20 cellular contexts compared by ENCODE assay signal in genomic region chr7:139591550-139592195, GRCh38.
DNase-seq lines count a peak whose midpoint lies in the region; ATAC-seq, FAIRE-seq and TF ChIP-seq lines count a peak whose summit lies in the region.
"Had no signal": no experiment of that assay in that cellular context is flagged by ENCODE, and none has a peak within 500 bp of the region (broad histone marks: within the 10 kb centered on the region; RNA-seq: fewer than 3 reads in every experiment).

No MANE protein-coding gene starts in this region.

- H2AFZ ChIP-seq in K562 (ENCODE audit: low read depth, low read length) (no peak overlapping the region), PC-9 (no peak overlapping the region), GM23338 (no peak overlapping the region)
- H2AFZ ChIP-seq: GM23248 had no signal

- H3K4me1 Mint-ChIP-seq in GM23338: no peaks in the 10 kb centered on the region

- intact Hi-C loops in cardiac septum (cut with DNase I) (no loop called here), K562 (cut with micrococcal nuclease) (no loop called here), PC-9 (cut with micrococcal nuclease; ENCODE audit: unreplicated experiment) (no loop called here)

- H3K9me2 ChIP-seq in PC-9 (ENCODE audit: insufficient read depth) (no peaks in the 10 kb centered on the region), GM23338 (ENCODE audit: insufficient read depth) (no peaks in the 10 kb centered on the region)

- BruUV-seq in K562 (replicated peaks; lab: Mats Ljungman, UMichigan) (no TSS peak), PC-9 (replicated peaks; lab: Mats Ljungman, UMichigan) (no TSS peak)

- no peaks in the 10 kb centered on the region for H3K9me1 ChIP-seq in K562 (ENCODE audit: control insufficient read depth, insufficient read depth, low read length)

- H3K27me3 ChIP-seq in right atrium auricular region: no peaks in the 10 kb centered on the region
- H3K27me3 ChIP-seq in K562 (ENCODE audit: control insufficient read depth in 2 of 2, insufficient read depth in 2 of 2, low read length in 2 of 2): no peaks in the 10 kb centered on the region
- H3K27me3 ChIP-seq in PC-9 (ENCODE audit: insufficient read depth, low read depth): no peaks in the 10 kb centered on the region
- no peaks in the 10 kb centered on the region for H3K27me3 ChIP-seq in GM23338 (ENCODE audit: insufficient read depth)

- TF ChIP-seq POLR2A in K562 (conservative IDR thresholded peaks at IDR 0.05): no peak

- no peaks in the 10 kb centered on the region for H3F3A ChIP-seq in PC-9 (ENCODE audit: insufficient read depth, low read depth)
- no peaks in the 10 kb centered on the region for H3F3A ChIP-seq in GM23338 (replicated peaks; ENCODE audit: low read depth)

- H3K27ac ChIP-seq in right atrium auricular region (no peak overlapping the region), K562 (ENCODE audit: extremely low read depth, low read depth, low read length) (no peak overlapping the region), PC-9 (no peak overlapping the region), substantia nigra (ENCODE audit: low read depth, low read length, poor library complexity, severe bottlenecking) (no peak overlapping the region), GM23338 (ENCODE audit: low read depth) (no peak overlapping the region)
- H3K27ac ChIP-seq: GM23248 had no signal

- no peak for TF ChIP-seq EP300 in K562 (IDR thresholded peaks at IDR 0.05; ENCODE audit: low read length)

- no peaks in the 10 kb centered on the region for H3K9me3 ChIP-seq in right atrium auricular region
- no peaks in the 10 kb centered on the region for H3K9me3 ChIP-seq in K562 (replicated peaks; ENCODE audit: control insufficient read depth, insufficient read depth, low read depth, low read length)
- no peaks in the 10 kb centered on the region for H3K9me3 ChIP-seq in PC-9 (ENCODE audit: insufficient read depth, low read depth)

- no peak overlapping the region for H3K4me3 Mint-ChIP-seq in GM23338
- H3K4me3 Mint-ChIP-seq: CD14-positive monocyte had no signal

- H3K27ac Mint-ChIP-seq in GM23338: no peak overlapping the region

- no peak overlapping the region for H3K9ac ChIP-seq in K562 (ENCODE audit: insufficient read depth in 1 of 2, low read depth in 2 of 2, low read length in 2 of 2)
- H3K9ac ChIP-seq: GM23248 had no signal

- H3K36me3 ChIP-seq in right atrium auricular region: peaks cover 78% of the 10 kb centered on the region
- peaks cover 19% of the 10 kb centered on the region; the same call in 2 of the 3 replicates for H3K36me3 ChIP-seq in K562 (ENCODE audit: control insufficient read depth, insufficient read depth, low read length)
- no peaks in the 10 kb centered on the region for H3K36me3 ChIP-seq in PC-9 (ENCODE audit: low read depth)
- H3K36me3 ChIP-seq in GM23338 (ENCODE audit: insufficient read depth): no peaks in the 10 kb centered on the region

- CTCF ChIA-PET in K562 (lab: Yijun Ruan, JAX; ENCODE audit: low intra/inter-chr PET ratio): no interaction called here
- CTCF ChIA-PET in PC-9 (lab: Charles Lee): no interaction called here

- POLR2A ChIA-PET in K562 (lab: Yijun Ruan, JAX): interaction anchor here (0.6 to 2.0 kb wide), 4 partner anchors 10 to 773 kb away, joined by 3 to 9 read pairs (median 3); no protein-coding TSS in a partner anchor
- POLR2A ChIA-PET in PC-9 (lab: Charles Lee; ENCODE audit: unreplicated experiment): no interaction called here

- no peak for FAIRE-seq in K562 (lab: Jason Lieb, UNC)

- H3K79me2 ChIP-seq in K562 (ENCODE audit: control insufficient read depth, insufficient read depth, low read length) (no peaks in the 10 kb centered on the region), PC-9 (ENCODE audit: low read depth) (no peaks in the 10 kb centered on the region), GM23338 (replicated peaks; ENCODE audit: insufficient read depth) (no peaks in the 10 kb centered on the region)

- H3K4me3 ChIP-seq in right atrium auricular region (no peak overlapping the region), K562 (no peak overlapping the region), PC-9 (no peak overlapping the region), GM23338 (no peak overlapping the region)
- H3K4me3 ChIP-seq: GM23248 had no signal

- in situ Hi-C loops in K562 (cut with MboI): no loop called here

- no peak overlapping the region for H3K4me2 ChIP-seq in K562 (ENCODE audit: insufficient read depth, low read length)
- H3K4me2 ChIP-seq in PC-9: no peak overlapping the region
- H3K4me2 ChIP-seq in GM23338: no peak overlapping the region

- H3K4me1 ChIP-seq in right atrium auricular region (no peaks in the 10 kb centered on the region), K562 (replicated peaks in 1 of 2; ENCODE audit: control insufficient read depth in 2 of 2, insufficient read depth in 2 of 2, low read length in 2 of 2) (peaks cover 4 to 5% of the 10 kb centered on the region in 2 experiments; a peak in 1 of 5 replicates), PC-9 (replicated peaks; ENCODE audit: insufficient read depth) (no peaks in the 10 kb centered on the region), GM23338 (ENCODE audit: insufficient read depth) (no peaks in the 10 kb centered on the region)

- no peak for TF ChIP-seq RAD21 in K562 (CRISPR knock-in tag; conservative IDR thresholded peaks at IDR 0.05 in 1 of 2, IDR thresholded peaks at IDR 0.05 in 1 of 2)

- WGBS in K562 (ENCODE audit: insufficient coverage, low coverage, missing lambda C conversion rate): 39% methylated on average over 3 of the region's 3 CpGs

- H4K20me1 ChIP-seq in K562 (replicated peaks; ENCODE audit: control insufficient read depth, insufficient read depth, low read length) (no peaks in the 10 kb centered on the region; the same call in none of the 2 replicates), PC-9 (ENCODE audit: insufficient read depth) (no peaks in the 10 kb centered on the region), GM23338 (replicated peaks; ENCODE audit: insufficient read depth) (no peaks in the 10 kb centered on the region)

- DNase-seq in right atrium auricular region (ENCODE audit: low spot score) (peak; percentile 44), cardiac septum (ENCODE audit: low spot score) (no peak), NCI-H2029 treated with DMSO at 0.1 percent for 48 hours (lab: John Stamatoyannopoulos, UW) (peak; percentile 18), K562 (ENCODE audit: extremely low read depth in 1 of 4, low spot score in 3 of 4) (no peak), PC-9 (no peak), substantia nigra (lab: John Stamatoyannopoulos, UW) (no peak), GM23338 (ENCODE audit: low spot score) (no peak)
- DNase-seq in stimulated activated CD8-positive, alpha-beta memory T cell treated with anti-CD3 and anti-CD28 coated beads, Interleukin-4, amount 100 ng/mL, for 48 hours: peak; percentile 4
- DNase-seq: AML-193; COR-L47; GM23248; MV-4-11; NCI-H1436 treated with DMSO at 0.1 percent for 48 hours; NCI-H2171 treated with DMSO at 0.1 percent for 48 hours; NCI-H446 treated with DMSO at 0.1 percent for 48 hours; NK-92 treated with Interleukin-12 subunit alpha and Interleukin-12 subunit beta, amount 100 ng/mL, for 24 hours; RPMI8226; SIG-M5 had no signal

- H3K27me3 Mint-ChIP-seq in GM23338 (ENCODE audit: insufficient read depth, low read depth, poor library complexity): peaks cover 6% of the 10 kb centered on the region

- TF ChIP-seq CTCF in right atrium auricular region (IDR thresholded peaks at IDR 0.05) (no peak), K562 (IDR thresholded peaks at IDR 0.05 in 2 of 3, conservative IDR thresholded peaks at IDR 0.05 in 1 of 3; ENCODE audit: insufficient read depth in 2 of 3, low read depth in 1 of 3, low read length in 3 of 3) (no peak), PC-9 (conservative IDR thresholded peaks at IDR 0.05) (no peak), GM23338 (conservative IDR thresholded peaks at IDR 0.05; ENCODE audit: low read depth in 2 of 2) (no peak)

- ATAC-seq in K562 (no peak), GM23338 (no peak)
- ATAC-seq: HCT116 had no signal

- H3K9me3 Mint-ChIP-seq in GM23338: no peaks in the 10 kb centered on the region
- H3K9me3 Mint-ChIP-seq: CD14-positive monocyte had no signal

- H3K36me3 Mint-ChIP-seq in GM23338 (ENCODE audit: low read depth): peaks cover 6% of the 10 kb centered on the region; the same call in 2 of the 3 replicates

TF ChIP-seq in K562, 482 proteins besides CTCF, POLR2A, EP300 and RAD21 (continues in another document):
- TF ChIP-seq USF2 (CRISPR knock-in tag; IDR thresholded peaks at IDR 0.05) (peak; percentile 17; the same call in 1 of the 2 replicates), USF1 (CRISPR knock-in tag; IDR thresholded peaks at IDR 0.05) (peak; percentile 39; the same call in 1 of the 2 replicates)

Comparison
In these comparisons a context has a peak if more than half of its experiments do, and no peak if none do; other contexts are left out.
1. DNase-seq: peak in right atrium auricular region (single experiment), NCI-H2029 treated with DMSO at 0.1 percent for 48 hours (single experiment) and stimulated activated CD8-positive, alpha-beta memory T cell treated with anti-CD3 and anti-CD28 coated beads, Interleukin-4, amount 100 ng/mL, for 48 hours (single experiment); none in cardiac septum (single experiment), K562 (0 of 4), PC-9 (0 of 2), substantia nigra (0 of 49) and GM23338 (single experiment).